In genomic region chr10:96512524-96512991, GRCh38 we compare ENCODE assay signal across 8 cellular contexts. TPM values are rescaled to one million over a fixed set of nuclear protein-coding genes. Genes with fewer than 3 reads are reported as not detected.
A peak's percentile ranks its signal among the peaks of the same experiment; 100 is the strongest.
DNase-seq lines count a peak whose midpoint lies in the region; ATAC-seq and TF ChIP-seq lines count a peak whose summit lies in the region.

No MANE protein-coding gene starts in this region.

- H2AFZ ChIP-seq in PC-3 (ENCODE audit: low read length) (peak overlapping the region; percentile 74), mesenchymal stem cell (ENCODE audit: low read depth, low read length) (no peak overlapping the region)

- intact Hi-C loops in PC-3 (cut with micrococcal nuclease): loop anchor here (5.0 kb wide), 1 partner anchor 135 kb away; no protein-coding TSS in a partner anchor

- no peak for ATAC-seq in PC-3
- no peak for ATAC-seq in GM19035 (IDR thresholded peaks at IDR 0.05; ENCODE audit: unreplicated experiment)
- no peak for ATAC-seq in HG03196 (IDR thresholded peaks at IDR 0.05; ENCODE audit: unreplicated experiment)
- ATAC-seq in GM21423 (IDR thresholded peaks at IDR 0.05; ENCODE audit: unreplicated experiment): no peak

- H3K23ac ChIP-seq in mesenchymal stem cell (ENCODE audit: low read length in 2 of 2): peak overlapping the region in 1 of 2 experiments; percentile 78

- H3K9ac ChIP-seq in PC-3 (ENCODE audit: low read length) (no peak overlapping the region), mesenchymal stem cell (ENCODE audit: low read length) (peak overlapping the region; percentile 43)

- H2BK15ac ChIP-seq in mesenchymal stem cell (ENCODE audit: low read depth, poor library complexity, severe bottlenecking): no peak overlapping the region

- H3K9me3 ChIP-seq in PC-3 (ENCODE audit: low read length) (no peaks in the 10 kb centered on the region), ectodermal cell (ENCODE audit: control insufficient read depth, low read length) (no peaks in the 10 kb centered on the region), mesenchymal stem cell (ENCODE audit: control insufficient read depth, low read length) (no peaks in the 10 kb centered on the region)

- H3F3A ChIP-seq in PC-3 (ENCODE audit: low read length, unreplicated experiment): no peaks in the 10 kb centered on the region

- DNase-seq in PC-3 (no peak), mesenchymal stem cell (peak; percentile 30)

- H2BK5ac ChIP-seq in mesenchymal stem cell (ENCODE audit: low read depth, low read length, poor library complexity, severe bottlenecking): no peak overlapping the region

- H3K4me1 ChIP-seq in PC-3 (ENCODE audit: insufficient read depth, low read length) (peaks cover 18% of the 10 kb centered on the region), ectodermal cell (ENCODE audit: control insufficient read depth, insufficient read depth, low read length) (peaks cover 17% of the 10 kb centered on the region), mesenchymal stem cell (ENCODE audit: control insufficient read depth, insufficient read depth, low read depth, low read length) (peaks cover 31% of the 10 kb centered on the region), urinary bladder (ENCODE audit: insufficient read depth) (peaks cover 3% of the 10 kb centered on the region)

- no peaks in the 10 kb centered on the region for H3K9me2 ChIP-seq in PC-3 (replicated peaks; ENCODE audit: low read length)

- POLR2A ChIA-PET in PC-3 (lab: Charles Lee; ENCODE audit: unreplicated experiment): no interaction called here

- H3K27ac ChIP-seq in PC-3 (ENCODE audit: low read length): no peak overlapping the region
- H3K27ac ChIP-seq in ectodermal cell (ENCODE audit: insufficient read depth, low read depth, low read length, poor library complexity, severe bottlenecking): no peak overlapping the region
- H3K27ac ChIP-seq in mesenchymal stem cell (ENCODE audit: low read length, poor library complexity, severe bottlenecking): peak overlapping the region; percentile 33
- no peak overlapping the region for H3K27ac ChIP-seq in urinary bladder (ENCODE audit: low read depth)

- H3K4me3 ChIP-seq in GM08714 (ENCODE audit: low read length) (peak overlapping the region; percentile 73; the same call in 1 of the 2 replicates), PC-3 (ENCODE audit: low read length) (peak overlapping the region; percentile 69), ectodermal cell (ENCODE audit: insufficient read depth, low read depth, low read length) (peak overlapping the region; percentile 55), mesenchymal stem cell (ENCODE audit: insufficient read depth in 1 of 2, low read depth in 1 of 2, low read length in 2 of 2) (peak overlapping the region; percentile 76), urinary bladder (ENCODE audit: low read depth, low read length) (peak overlapping the region; percentile 42)

- no peak overlapping the region for H4K8ac ChIP-seq in mesenchymal stem cell (ENCODE audit: low read length)

- no peak overlapping the region for H3K14ac ChIP-seq in mesenchymal stem cell (ENCODE audit: low read length in 2 of 2)

- H3K79me2 ChIP-seq in PC-3 (ENCODE audit: low read length): no peaks in the 10 kb centered on the region

- no peak overlapping the region for H2BK120ac ChIP-seq in mesenchymal stem cell (ENCODE audit: low read depth, low read length)

- CTCF ChIA-PET in PC-3 (lab: Charles Lee): interaction anchor here (1.1 kb wide), 1 partner anchor 21 kb away, joined by 3 read pairs; no protein-coding TSS in a partner anchor

- H3K4me2 ChIP-seq in PC-3 (ENCODE audit: low read length) (peak overlapping the region; percentile 95), mesenchymal stem cell (ENCODE audit: low read length, poor library complexity, severe bottlenecking) (peak overlapping the region; percentile 87)

- H3K36me3 ChIP-seq in PC-3 (ENCODE audit: low read depth, low read length) (no peaks in the 10 kb centered on the region), ectodermal cell (ENCODE audit: control insufficient read depth, insufficient read depth, low read length) (no peaks in the 10 kb centered on the region), mesenchymal stem cell (ENCODE audit: control insufficient read depth in 1 of 2, insufficient read depth in 2 of 2, low read depth in 1 of 2, low read length in 2 of 2) (peaks cover 0 to 2% of the 10 kb centered on the region in 2 experiments), urinary bladder (ENCODE audit: insufficient read depth) (no peaks in the 10 kb centered on the region)

- H4K91ac ChIP-seq in mesenchymal stem cell (ENCODE audit: low read length): no peak overlapping the region

- H2AK5ac ChIP-seq in mesenchymal stem cell (ENCODE audit: low read length, severe bottlenecking): no peak overlapping the region

- H3K4ac ChIP-seq in mesenchymal stem cell (ENCODE audit: low read depth in 1 of 2, low read length in 2 of 2): no peak overlapping the region

- no peaks in the 10 kb centered on the region for H4K20me1 ChIP-seq in PC-3 (ENCODE audit: low read length)

- peak overlapping the region in 1 of 2 experiments; percentile 4 for H2BK12ac ChIP-seq in mesenchymal stem cell (ENCODE audit: low read length in 2 of 2)

- no peak overlapping the region for H3K18ac ChIP-seq in mesenchymal stem cell (ENCODE audit: low read depth in 1 of 2, low read length in 2 of 2)

- BruUV-seq in PC-3 (replicated peaks; lab: Mats Ljungman, UMichigan): no TSS peak

- 1% methylated on average over 39 of the region's 39 CpGs for WGBS in ectodermal cell, 2 experiments
- WGBS in mesenchymal stem cell: 2% methylated on average over 39 of the region's 39 CpGs
- WGBS in urinary bladder: 2% methylated on average over 39 of the region's 39 CpGs

- peaks cover 18% of the 10 kb centered on the region for H3K27me3 ChIP-seq in PC-3 (ENCODE audit: low read length)
- H3K27me3 ChIP-seq in ectodermal cell (ENCODE audit: control insufficient read depth, insufficient read depth, low read length, poor library complexity, severe bottlenecking): peaks cover 46% of the 10 kb centered on the region
- peaks cover 0 to 15% of the 10 kb centered on the region in 2 experiments for H3K27me3 ChIP-seq in mesenchymal stem cell (ENCODE audit: control insufficient read depth in 1 of 2, insufficient read depth in 1 of 2, low read length in 2 of 2)

- no peak for TF ChIP-seq CTCF in PC-3 (conservative IDR thresholded peaks at IDR 0.05; ENCODE audit: low read depth, low read length)

- peaks cover 16% of the 10 kb centered on the region for H3K79me1 ChIP-seq in mesenchymal stem cell (replicated peaks; ENCODE audit: low read length, poor library complexity, severe bottlenecking)

RNA-seq across cellular contexts. Expression of gene TLL2, which starts 1.2 kb away (rescaled TPM):
- total RNA-seq in PC-3 (2014; rRNA removed): 0.18 TPM in 1 of 2 replicates, not detected in the other
- polyA plus RNA-seq in ectodermal cell (2013, experiment 1 of 4): 2.0 TPM
- polyA plus RNA-seq in ectodermal cell (2013, experiment 2 of 4): 1.7 TPM
- polyA plus RNA-seq in ectodermal cell (2013, experiment 3 of 4): 0.64 TPM
- polyA plus RNA-seq in ectodermal cell (2013, experiment 4 of 4): 1.5 TPM
- not detected for polyA plus RNA-seq in mesenchymal stem cell (2013, experiment 1 of 2)
- polyA plus RNA-seq in mesenchymal stem cell (2013, experiment 2 of 2): not detected
- 0.90 TPM for total RNA-seq in urinary bladder
- polyA plus RNA-seq in urinary bladder: 0.22 TPM
